Comparison of ENCODE assay signal across 17 cellular contexts in genomic region chr2:36963106-36963505, GRCh38. TPM values are rescaled to one million over a fixed set of nuclear protein-coding genes. Genes with fewer than 3 reads are reported as not detected.
DNase-seq lines count a peak whose midpoint lies in the region; ATAC-seq, FAIRE-seq and TF ChIP-seq lines count a peak whose summit lies in the region.
"Had no signal": no experiment of that assay in that cellular context is flagged by ENCODE, and none has a peak within 500 bp of the region (broad histone marks: within the 10 kb centered on the region; RNA-seq: fewer than 3 reads in every experiment).

No MANE protein-coding gene starts in this region.

- H3K36me3 ChIP-seq in DND-41 (ENCODE audit: insufficient read depth, low read length), result no peaks in the 10 kb centered on the region; the same call in 1 of the 2 replicates
- H3K36me3 ChIP-seq in Loucy (ENCODE audit: insufficient read depth, low read length), result no peaks in the 10 kb centered on the region
- no peaks in the 10 kb centered on the region for H3K36me3 ChIP-seq in bronchial epithelial cell (ENCODE audit: control insufficient read depth, insufficient read depth, low read length)
- H3K36me3 ChIP-seq in keratinocyte (ENCODE audit: control insufficient read depth in 2 of 2, extremely low read depth in 1 of 2, insufficient read depth in 2 of 2, low read length in 2 of 2), result no peaks in the 10 kb centered on the region
- H3K36me3 ChIP-seq: left lung, ovary had no signal

- 0 out of 2 replicates have a peak overlapping the region, but pooled peaks have one; percentile 1 for H3K4me2 ChIP-seq in DND-41 (ENCODE audit: insufficient read depth, low read length)
- H3K4me2 ChIP-seq in Loucy (ENCODE audit: low read depth, low read length, poor library complexity, severe bottlenecking), result peak overlapping the region; percentile 88
- peak overlapping the region; percentile 55 for H3K4me2 ChIP-seq in keratinocyte (ENCODE audit: control insufficient read depth, extremely low read depth, insufficient read depth, low read depth, low read length)

- DNase-seq in DND-41, result no peak
- DNase-seq in bronchial epithelial cell (ENCODE audit: low read depth), result peak; percentile 80
- peak; percentile 28 for DNase-seq in keratinocyte (ENCODE audit: low read depth, low spot score)
- DNase-seq in amniotic stem cell (lab: John Stamatoyannopoulos, UW), result no peak
- DNase-seq in epidermal melanocyte (ENCODE audit: insufficient read length, low spot score), result no peak
- no peak for DNase-seq in stimulated activated naive CD4-positive, alpha-beta T cell treated with Interleukin-2 at 50 U/mL for 16 hours (lab: John Stamatoyannopoulos, UW)
- no peak for DNase-seq in activated CD4-positive, alpha-beta T cell treated with anti-CD3 and anti-CD28 coated beads, Interleukin-2, amount 50 U/mL, for 48 hours
- DNase-seq: activated CD8-positive, alpha-beta T cell treated with anti-CD3 and anti-CD28 coated beads, Interleukin-2, amount 10 ng/mL, durations not matched to agents 7 days and 5 days; activated naive CD8-positive, alpha-beta T cell treated with anti-CD3 and anti-CD28 coated beads, Interleukin-2, amount 10 ng/mL, durations not matched to agents 7 days and 5 days; activated T-cell treated with anti-CD3 and anti-CD28 coated beads, Interleukin-2, amount 50 U/mL, for 48 hours; effector CD4-positive, alpha-beta T cell; hypothalamus; left lung; NCI-H1092; NK-92 treated with Interleukin-12 subunit alpha and Interleukin-12 subunit beta, amount 100 ng/mL, for 24 hours; ovary had no signal

- H4K20me1 ChIP-seq in DND-41 (ENCODE audit: insufficient read depth, low read length), result peaks cover 2% of the 10 kb centered on the region; the same call in 1 of the 2 replicates
- H4K20me1 ChIP-seq in Loucy (ENCODE audit: insufficient read depth, low read length, poor library complexity, severe bottlenecking), result peaks cover 33% of the 10 kb centered on the region
- no peaks in the 10 kb centered on the region for H4K20me1 ChIP-seq in keratinocyte (ENCODE audit: control insufficient read depth, extremely low read depth, insufficient read depth, low read length)

- dilution Hi-C loops in keratinocyte (cut with MboI; ENCODE audit: extremely low pct_ligation_motif_present, low sequenced_read_pairs), result no loop called here

- H3K27ac ChIP-seq in DND-41 (ENCODE audit: low read length) (no peak overlapping the region), keratinocyte (ENCODE audit: control insufficient read depth, insufficient read depth, low read length) (peak overlapping the region; percentile 45)
- H3K27ac ChIP-seq: left lung, ovary had no signal

- no peak for FAIRE-seq in bronchial epithelial cell (lab: Jason Lieb, UNC)
- FAIRE-seq in keratinocyte (lab: Jason Lieb, UNC), result peak; percentile 79

- no peak for TF ChIP-seq CTCF in DND-41 (IDR thresholded peaks at IDR 0.05; ENCODE audit: borderline replicate concordance, extremely low read depth, low read length, poor library complexity, severe bottlenecking)
- TF ChIP-seq CTCF in Loucy (conservative IDR thresholded peaks at IDR 0.05; ENCODE audit: low read length), result no peak
- no peak for TF ChIP-seq CTCF in bronchial epithelial cell (IDR thresholded peaks at IDR 0.05; ENCODE audit: insufficient read depth, low read length, severe bottlenecking)
- TF ChIP-seq CTCF in keratinocyte (optimal IDR thresholded peaks at IDR 0.05 in 1 of 3, IDR thresholded peaks at IDR 0.05 in 1 of 3, conservative IDR thresholded peaks at IDR 0.05 in 1 of 3; ENCODE audit: extremely low read depth in 1 of 3, insufficient read depth in 2 of 3, low read length in 3 of 3), result no peak

- H2AFZ ChIP-seq in DND-41 (ENCODE audit: low read depth, low read length), result no peak overlapping the region
- H2AFZ ChIP-seq in Loucy (ENCODE audit: low read length), result no peak overlapping the region
- H2AFZ ChIP-seq in keratinocyte (ENCODE audit: control insufficient read depth, low read length), result no peak overlapping the region

- H3K9ac ChIP-seq in DND-41 (ENCODE audit: low read depth, low read length) (no peak overlapping the region), Loucy (ENCODE audit: low read depth, low read length, poor library complexity, severe bottlenecking) (peak overlapping the region; percentile 78), keratinocyte (ENCODE audit: control insufficient read depth, extremely low read depth, insufficient read depth, low read length) (no peak overlapping the region)

- H3K4me3 ChIP-seq in DND-41 (ENCODE audit: low read depth in 1 of 2, low read length in 2 of 2) (no peak overlapping the region), Loucy (ENCODE audit: low read length, poor library complexity, severe bottlenecking) (peak overlapping the region; percentile 91), bronchial epithelial cell (ENCODE audit: low read depth, low read length) (no peak overlapping the region), keratinocyte (ENCODE audit: control insufficient read depth in 2 of 3, extremely low read depth in 1 of 3, insufficient read depth in 2 of 3, low read depth in 1 of 3, low read length in 3 of 3) (no peak overlapping the region)
- H3K4me3 ChIP-seq: left lung, ovary had no signal

- H3F3A ChIP-seq in Loucy (ENCODE audit: low read depth), result no peaks in the 10 kb centered on the region

- no peak for ATAC-seq in DND-41 (ENCODE audit: insufficient read depth, low read depth)
- ATAC-seq: activated CD8-positive, alpha-beta T cell treated with anti-CD3 and anti-CD28 coated beads, Interleukin-2, amount 10 ng/mL, durations not matched to agents 7 days and 5 days; left lung had no signal

- H3K9me2 ChIP-seq in Loucy (replicated peaks; ENCODE audit: low read depth, low read length), result no peaks in the 10 kb centered on the region

- no peaks in the 10 kb centered on the region for H3K9me1 ChIP-seq in keratinocyte (ENCODE audit: control insufficient read depth, extremely low read depth, insufficient read depth, low read length)

- H3K9me3 ChIP-seq in DND-41 (ENCODE audit: insufficient read depth, low read length, severe bottlenecking) (no peaks in the 10 kb centered on the region), Loucy (ENCODE audit: insufficient read depth, low read depth, low read length) (no peaks in the 10 kb centered on the region), keratinocyte (ENCODE audit: control insufficient read depth, low read depth, low read length) (no peaks in the 10 kb centered on the region)
- H3K9me3 ChIP-seq: left lung, ovary had no signal

- H3K27me3 ChIP-seq in DND-41 (ENCODE audit: insufficient read depth, low read length, poor library complexity) (no peaks in the 10 kb centered on the region), Loucy (ENCODE audit: insufficient read depth, low read length, poor library complexity, severe bottlenecking) (no peaks in the 10 kb centered on the region), bronchial epithelial cell (ENCODE audit: control insufficient read depth, insufficient read depth, low read length) (no peaks in the 10 kb centered on the region), keratinocyte (ENCODE audit: control insufficient read depth, extremely low read depth, insufficient read depth, low read length) (no peaks in the 10 kb centered on the region)
- H3K27me3 ChIP-seq: left lung, ovary had no signal

- H3K4me1 ChIP-seq in DND-41 (ENCODE audit: insufficient read depth, low read length) (peaks cover 29% of the 10 kb centered on the region), Loucy (ENCODE audit: insufficient read depth, low read length, poor library complexity, severe bottlenecking) (peaks cover 62% of the 10 kb centered on the region), keratinocyte (ENCODE audit: control insufficient read depth, extremely low read depth, insufficient read depth, low read length) (peaks cover 29% of the 10 kb centered on the region)

- peaks cover 71% of the 10 kb centered on the region for H3K79me2 ChIP-seq in DND-41 (ENCODE audit: insufficient read depth, low read length)
- H3K79me2 ChIP-seq in Loucy (ENCODE audit: insufficient read depth, low read length), result peaks cover 77% of the 10 kb centered on the region
- peaks cover 70% of the 10 kb centered on the region for H3K79me2 ChIP-seq in keratinocyte (ENCODE audit: control insufficient read depth, insufficient read depth, low read length)

RNA-seq across cellular contexts. Expression of gene STRN, which starts 3.2 kb away (rescaled TPM):
- total RNA-seq in bronchial epithelial cell, result 19.2 and 26.2 TPM in 2 replicates
- polyA plus RNA-seq in keratinocyte, result 16.3 to 29.3 TPM (median 22.5 TPM) in 3 replicates
- 37.7 TPM for polyA plus RNA-seq in keratinocyte (2011; ENCODE audit: low read depth)
- 9.2 and 22.2 TPM in 2 replicates for polyA plus RNA-seq in keratinocyte (2011; cell fraction: cytosol; rRNA removed)
- polyA plus RNA-seq in keratinocyte (2011; cell fraction: nucleus; rRNA removed), result 20.5 and 22.3 TPM in 2 replicates
- 15.5 and 19.5 TPM in 2 replicates for polyA plus RNA-seq in keratinocyte (2012; ENCODE audit: low replicate concordance)
- 15.5 to 54.1 TPM (median 36.8 TPM) in 3 replicates for polyA minus RNA-seq in keratinocyte
- 14.6 TPM for polyA minus RNA-seq in keratinocyte (2011; cell fraction: cytosol; rRNA and poly(A)+ RNA removed)
- 18.1 and 40.1 TPM in 2 replicates for polyA minus RNA-seq in keratinocyte (2011; cell fraction: nucleus; rRNA and poly(A)+ RNA removed)

Comparison
In these comparisons a context has a peak if more than half of its experiments do, and no peak if none do; other contexts are left out.
1. DNase-seq: peak in bronchial epithelial cell (single experiment) and keratinocyte (single experiment); none in DND-41 (single experiment), amniotic stem cell (single experiment), epidermal melanocyte (single experiment), stimulated activated naive CD4-positive, alpha-beta T cell treated with Interleukin-2 at 50 U/mL for 16 hours (single experiment) and activated CD4-positive, alpha-beta T cell treated with anti-CD3 and anti-CD28 coated beads, Interleukin-2, amount 50 U/mL, for 48 hours (0 of 2).
2. H3K4me2 ChIP-seq: peak in every context shown above with its lines; median percentile 88 in Loucy; 55 in keratinocyte; 1 in DND-41.